In the genomic region with DNA sequence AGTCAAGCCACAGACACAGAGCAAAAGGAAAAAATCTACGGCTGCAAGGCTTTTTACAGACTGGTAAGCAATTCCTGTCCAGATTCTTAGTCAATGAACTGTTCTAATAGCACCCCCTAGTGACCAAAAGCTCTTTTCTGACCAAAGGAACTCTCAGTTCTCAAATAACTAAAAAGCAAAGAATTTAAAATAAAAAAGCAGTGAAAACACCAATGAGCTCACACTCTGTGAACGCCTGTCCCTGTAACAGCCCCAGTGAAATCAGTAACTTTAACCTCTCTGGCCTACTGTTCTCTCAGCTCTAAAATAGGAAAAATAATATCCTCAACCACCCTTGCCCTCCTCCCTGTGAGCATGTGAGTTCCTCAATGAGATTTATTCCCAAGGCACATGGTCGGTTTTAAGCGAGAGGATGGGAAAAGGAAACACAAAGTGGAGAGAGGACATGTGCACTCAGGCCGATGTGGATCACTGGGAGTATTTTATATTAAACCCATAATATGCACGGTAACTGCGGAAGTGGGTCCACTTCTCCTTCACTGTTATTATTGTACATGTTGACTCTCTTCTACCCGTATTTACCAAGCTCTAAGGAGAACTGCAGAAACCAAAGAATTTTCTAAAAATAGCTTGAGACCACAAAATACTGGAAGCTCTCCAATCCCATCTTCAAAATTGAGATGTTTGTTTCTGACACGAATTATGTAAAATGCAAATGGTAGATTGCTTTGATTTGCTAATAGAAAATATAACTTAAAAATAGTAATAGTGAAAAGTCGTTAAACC, we compare ENCODE assay signal across 8 cellular contexts.
DNase-seq lines count a peak whose midpoint lies in the region; ATAC-seq and TF ChIP-seq lines count a peak whose summit lies in the region.

No MANE protein-coding gene starts in this region.

- in situ Hi-C loops in GM13976 (cut with MboI; ENCODE audit: low sequenced_read_pairs, unreplicated experiment): loop anchor here (10.0 to 25.0 kb wide), 3 partner anchors 154 to 1582 kb away; no protein-coding TSS in a partner anchor

- TF ChIP-seq CTCF in GM13976 (IDR thresholded peaks at IDR 0.05; ENCODE audit: borderline replicate concordance, control extremely low read depth, extremely low read depth, insufficient read depth, missing control alignments) (peak; percentile 42), WI38 (IDR thresholded peaks at IDR 0.05; ENCODE audit: low read depth, low read length) (peak; percentile 42)

- ATAC-seq in HG02973 (IDR thresholded peaks at IDR 0.05; ENCODE audit: unreplicated experiment): peak; percentile 68

- no peak overlapping the region for H3K4me3 ChIP-seq in WI38 (ENCODE audit: low read depth, low read length)

- DNase-seq in Ammon's horn (ENCODE audit: low spot score): peak; percentile 81
- no peak for DNase-seq in GM13976 (ENCODE audit: low spot score)
- peak; percentile 54 for DNase-seq in NCI-H2107 (lab: John Stamatoyannopoulos, UW)
- DNase-seq in glomerular visceral epithelial cell (ENCODE audit: extremely low spot score): peak; percentile 77
- DNase-seq in retina: peak; percentile 85
- no peak for DNase-seq in hepatic stellate cell (ENCODE audit: low spot score)

Comparison
In these comparisons a context has a peak if more than half of its experiments do, and no peak if none do; other contexts are left out.
1. DNase-seq: peak in Ammon's horn (single experiment), NCI-H2107 (single experiment), glomerular visceral epithelial cell (single experiment) and retina (single experiment); none in GM13976 (single experiment) and hepatic stellate cell (single experiment).